ENCODE assay signal across 18 cellular contexts in the genomic region with DNA sequence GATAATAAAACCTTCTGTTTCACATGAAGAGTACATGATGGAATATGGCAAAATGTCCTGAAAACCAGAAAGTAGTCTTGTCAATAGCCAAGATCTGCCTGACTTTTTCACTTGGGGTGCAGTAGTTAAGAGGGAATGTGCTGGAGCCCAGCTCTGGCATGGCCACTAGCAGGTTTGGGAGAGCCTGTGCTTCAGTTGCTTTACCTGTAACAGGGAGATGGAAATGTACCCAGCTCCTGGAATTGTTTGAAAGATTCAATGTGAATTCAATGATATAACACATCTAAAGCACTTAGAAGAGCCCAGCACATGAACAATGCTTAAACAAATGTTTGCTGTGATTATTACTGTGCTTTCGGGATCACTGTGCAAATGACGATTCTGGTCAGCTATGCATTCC.
DNase-seq lines count a peak whose midpoint lies in the region; TF ChIP-seq lines count a peak whose summit lies in the region.
"Had no signal": no experiment of that assay in that cellular context is flagged by ENCODE, and none has a peak within 500 bp of the region (broad histone marks: within the 10 kb centered on the region; RNA-seq: fewer than 3 reads in every experiment).

No MANE protein-coding gene starts in this region.

- H3K4me1 Mint-ChIP-seq in brain: peaks cover 18% of the 10 kb centered on the region
- H3K4me1 Mint-ChIP-seq in glutamatergic neuron (ENCODE audit: low read depth, unreplicated experiment): peaks cover 15% of the 10 kb centered on the region
- peaks cover 9% of the 10 kb centered on the region for H3K4me1 Mint-ChIP-seq in type B pancreatic cell (ENCODE audit: unreplicated experiment)
- H3K4me1 Mint-ChIP-seq in HFFc6 (ENCODE audit: low read depth): no peaks in the 10 kb centered on the region

- no peaks in the 10 kb centered on the region for H3K27me3 Mint-ChIP-seq in brain
- H3K27me3 Mint-ChIP-seq in glutamatergic neuron (ENCODE audit: unreplicated experiment): no peaks in the 10 kb centered on the region
- H3K27me3 Mint-ChIP-seq in type B pancreatic cell: peaks cover 11% of the 10 kb centered on the region
- H3K27me3 Mint-ChIP-seq in HFFc6 (ENCODE audit: insufficient read depth): no peaks in the 10 kb centered on the region; the same call in 1 of the 2 replicates

- H3K27ac ChIP-seq in temporal lobe (ENCODE audit: low read depth, low read length): peak overlapping the region; percentile 96
- H3K27ac ChIP-seq: 22Rv1, SJSA1 had no signal

- H3K4me3 Mint-ChIP-seq in brain (no peak overlapping the region), glutamatergic neuron (ENCODE audit: unreplicated experiment) (no peak overlapping the region), type B pancreatic cell (no peak overlapping the region), HFFc6 (no peak overlapping the region)
- H3K4me3 Mint-ChIP-seq: CD8-positive, alpha-beta T cell had no signal

- DNase-seq in DMS153 (lab: John Stamatoyannopoulos, UW): peak; percentile 71
- no peak for DNase-seq in DMS153 treated with DMSO at 0.1 percent for 48 hours (lab: John Stamatoyannopoulos, UW; ENCODE audit: unreplicated experiment)
- DNase-seq in glutamatergic neuron: no peak
- DNase-seq in NCI-H1436 (lab: John Stamatoyannopoulos, UW): no peak
- DNase-seq in type B pancreatic cell (ENCODE audit: extremely low spot score, unreplicated experiment): no peak
- DNase-seq in HFFc6: no peak
- DNase-seq: ACHN; CD8-positive, alpha-beta T cell; EL; GF-D8; H7; MG63; NCI-H187; NCI-H2107 had no signal

- no peak for TF ChIP-seq CTCF in brain (conservative IDR thresholded peaks at IDR 0.05)
- no peak for TF ChIP-seq CTCF in glutamatergic neuron (IDR thresholded peaks at IDR 0.05; ENCODE audit: partially characterized antibody, unreplicated experiment)
- TF ChIP-seq CTCF in type B pancreatic cell (conservative IDR thresholded peaks at IDR 0.05): no peak
- no peak for TF ChIP-seq CTCF in HFFc6 (IDR thresholded peaks at IDR 0.05)

- H3K27ac Mint-ChIP-seq in brain (peak overlapping the region in 3 of 5 experiments; percentile 63 to 93 (median 86)), glutamatergic neuron (ENCODE audit: unreplicated experiment) (peak overlapping the region; percentile 9), type B pancreatic cell (no peak overlapping the region), HFFc6 (no peak overlapping the region)
- H3K27ac Mint-ChIP-seq: CD8-positive, alpha-beta T cell had no signal

- H3K9me3 Mint-ChIP-seq in brain (peaks cover 0 to 3% (median 0%) of the 10 kb centered on the region in 5 experiments), glutamatergic neuron (ENCODE audit: unreplicated experiment) (peaks cover 3% of the 10 kb centered on the region), type B pancreatic cell (no peaks in the 10 kb centered on the region), HFFc6 (no peaks in the 10 kb centered on the region)
- H3K9me3 Mint-ChIP-seq: CD8-positive, alpha-beta T cell had no signal

- H3K36me3 Mint-ChIP-seq in brain (peaks cover 30% of the 10 kb centered on the region), glutamatergic neuron (ENCODE audit: unreplicated experiment) (no peaks in the 10 kb centered on the region), type B pancreatic cell (no peaks in the 10 kb centered on the region), HFFc6 (ENCODE audit: low read depth) (no peaks in the 10 kb centered on the region)
- H3K36me3 Mint-ChIP-seq: CD8-positive, alpha-beta T cell had no signal

Comparison
In these comparisons a context has a peak if more than half of its experiments do, and no peak if none do; other contexts are left out.
1. H3K27ac Mint-ChIP-seq: peak in brain (3 of 5) and glutamatergic neuron (single experiment); none in type B pancreatic cell (single experiment) and HFFc6 (single experiment).